12 cellular contexts compared by ENCODE assay signal in genomic region chr3:172317481-172317880, GRCh38.
DNase-seq lines count a peak whose midpoint lies in the region; ATAC-seq and TF ChIP-seq lines count a peak whose summit lies in the region.
"Had no signal": no experiment of that assay in that cellular context is flagged by ENCODE, and none has a peak within 500 bp of the region (broad histone marks: within the 10 kb centered on the region; RNA-seq: fewer than 3 reads in every experiment).

No MANE protein-coding gene starts in this region.

- no peak for DNase-seq in RWPE1 (ENCODE audit: low spot score)
- DNase-seq in fibroblast of lung (ENCODE audit: low read depth in 2 of 2) = no peak
- no peak for DNase-seq in psoas muscle
- DNase-seq in stimulated activated CD4-positive, alpha-beta T cell treated with anti-CD3 and anti-CD28 coated beads, Interleukin-2, amount 100 ng/mL, for 24 hours = no peak
- no peak for DNase-seq in activated CD4-positive, alpha-beta T cell treated with anti-CD3 and anti-CD28 coated beads for 4 hours
- DNase-seq: activated CD4-positive, alpha-beta T cell treated with anti-CD3 and anti-CD28 coated beads, Interleukin-2, amount 10 ng/mL, durations not matched to agents 24 days and 14 days; effector CD4-positive, alpha-beta T cell; H9 had no signal

- no peaks in the 10 kb centered on the region for H3K27me3 ChIP-seq in ACC112 (ENCODE audit: insufficient read depth, low read length)
- H3K27me3 ChIP-seq in fibroblast of lung (ENCODE audit: control insufficient read depth, insufficient read depth, low read length) = no peaks in the 10 kb centered on the region
- no peaks in the 10 kb centered on the region for H3K27me3 ChIP-seq in psoas muscle (ENCODE audit: insufficient read depth in 3 of 3, low read length in 2 of 3)
- H3K27me3 ChIP-seq: ovary had no signal

- H3K36me3 ChIP-seq in ACC112 (ENCODE audit: insufficient read depth, low read length) (peaks cover 44% of the 10 kb centered on the region), fibroblast of lung (ENCODE audit: control insufficient read depth, insufficient read depth, low read length) (peaks cover 2% of the 10 kb centered on the region), psoas muscle (ENCODE audit: insufficient read depth in 1 of 2, low read depth in 1 of 2) (peaks cover 0 to 5% of the 10 kb centered on the region in 2 donors)
- H3K36me3 ChIP-seq: ovary had no signal

- intact Hi-C loops in psoas muscle (cut with DNase I) = no loop called here

- H3K9me3 ChIP-seq in fibroblast of lung (ENCODE audit: control insufficient read depth, insufficient read depth, low read depth, low read length) (no peaks in the 10 kb centered on the region), psoas muscle (no peaks in the 10 kb centered on the region)
- H3K9me3 ChIP-seq: ovary had no signal

- peaks cover 24% of the 10 kb centered on the region for H3K79me2 ChIP-seq in ACC112 (ENCODE audit: control insufficient read depth, insufficient read depth, low read length, unreplicated experiment)
- H3K79me2 ChIP-seq in fibroblast of lung (ENCODE audit: control insufficient read depth, insufficient read depth, low read length) = peaks cover 4% of the 10 kb centered on the region

- POLR2A ChIA-PET in RWPE1 (lab: Yijun Ruan, JAX; ENCODE audit: low non-redundant PET) = no interaction called here

- peak overlapping the region; percentile 13 for H3K9ac ChIP-seq in fibroblast of lung (ENCODE audit: insufficient read depth, low read length)

- 65 to 76% (median 68%) methylated on average over 8 of the region's 8 CpGs for WGBS in psoas muscle, 3 donors

- CTCF ChIA-PET in RWPE1 (lab: Yijun Ruan, JAX) = no interaction called here

- H3K4me3 ChIP-seq in ACC112 (ENCODE audit: low read depth, low read length) (0 out of 2 replicates have a peak overlapping the region, but pooled peaks have one; percentile 37), fibroblast of lung (replicated peaks in 1 of 4; ENCODE audit: control extremely low read depth in 1 of 4, insufficient read depth in 1 of 4, low read depth in 3 of 4, low read length in 4 of 4) (no peak overlapping the region), psoas muscle (no peak overlapping the region)
- H3K4me3 ChIP-seq: ovary had no signal

- peak overlapping the region; percentile 73 for H3K4me2 ChIP-seq in fibroblast of lung (ENCODE audit: extremely low read depth, insufficient read depth, low read length)

- H2AFZ ChIP-seq in ACC112 (ENCODE audit: low read length, unreplicated experiment) (no peak overlapping the region), fibroblast of lung (ENCODE audit: low read length) (no peak overlapping the region)

- no peaks in the 10 kb centered on the region for H4K20me1 ChIP-seq in fibroblast of lung (ENCODE audit: control insufficient read depth, extremely low read depth, insufficient read depth, low read length)

- TF ChIP-seq CTCF in RWPE1 (conservative IDR thresholded peaks at IDR 0.05; ENCODE audit: low read depth) (no peak), fibroblast of lung (conservative IDR thresholded peaks at IDR 0.05 in 1 of 2, IDR thresholded peaks at IDR 0.05 in 1 of 2; ENCODE audit: low read depth in 1 of 2, low read length in 2 of 2) (no peak), psoas muscle (IDR thresholded peaks at IDR 0.05) (no peak)

- H3K4me1 ChIP-seq in ACC112 (ENCODE audit: control insufficient read depth, insufficient read depth, low read length, unreplicated experiment) = peaks cover 79% of the 10 kb centered on the region
- peaks cover 45% of the 10 kb centered on the region for H3K4me1 ChIP-seq in fibroblast of lung (ENCODE audit: control insufficient read depth, extremely low read depth, insufficient read depth, low read length)
- peaks cover 93% of the 10 kb centered on the region for H3K4me1 ChIP-seq in psoas muscle

- ATAC-seq in psoas muscle = no peak
- no peak for ATAC-seq in GM21825 (IDR thresholded peaks at IDR 0.05; ENCODE audit: unreplicated experiment)
- ATAC-seq in GM18498 (IDR thresholded peaks at IDR 0.05; ENCODE audit: unreplicated experiment) = no peak

- H3K27ac ChIP-seq in ACC112 (ENCODE audit: low read depth, low read length) (peak overlapping the region; percentile 99), RWPE1 (peak overlapping the region; percentile 74), fibroblast of lung (ENCODE audit: insufficient read depth, low read length) (peak overlapping the region; percentile 96), psoas muscle (peak overlapping the region; percentile 76)
